13 cellular contexts compared by ENCODE assay signal in genomic region chr4:13642576-13642975, GRCh38. TPM values are rescaled to one million over a fixed set of nuclear protein-coding genes. Genes with fewer than 3 reads are reported as not detected.
A peak's percentile ranks its signal among the peaks of the same experiment; 100 is the strongest.
DNase-seq lines count a peak whose midpoint lies in the region; ATAC-seq, FAIRE-seq and TF ChIP-seq lines count a peak whose summit lies in the region.
"Had no signal": no experiment of that assay in that cellular context is flagged by ENCODE, and none has a peak within 500 bp of the region (broad histone marks: within the 10 kb centered on the region; RNA-seq: fewer than 3 reads in every experiment).

No MANE protein-coding gene starts in this region.

- in situ Hi-C loops in IMR-90 (cut with MboI; ENCODE audit: low sequenced_read_pairs), result loop anchor here (25.0 kb wide), 1 partner anchor 1820 kb away; the partner anchor contains the start of gene CC2D2A

- H2BK5ac ChIP-seq in IMR-90 (ENCODE audit: low read depth, low read length, poor library complexity, severe bottlenecking), result no peak overlapping the region

- H4K91ac ChIP-seq in IMR-90 (ENCODE audit: insufficient read depth, low read depth, low read length), result no peak overlapping the region

- H2AK5ac ChIP-seq in IMR-90 (ENCODE audit: low read depth, low read length), result no peak overlapping the region

- H4K5ac ChIP-seq in IMR-90 (ENCODE audit: low read depth, low read length), result no peak overlapping the region

- H3K4me1 ChIP-seq in A549 (peaks cover 36% of the 10 kb centered on the region), IMR-90 (ENCODE audit: control insufficient read depth, insufficient read depth, low read length) (peaks cover 9% of the 10 kb centered on the region)
- H3K4me1 ChIP-seq: colonic mucosa had no signal

- no peak overlapping the region for H2BK20ac ChIP-seq in IMR-90 (ENCODE audit: low read depth, low read length)

- H4K20me1 ChIP-seq in IMR-90 (ENCODE audit: insufficient read depth, low read length), result no peaks in the 10 kb centered on the region

- no peak overlapping the region for H3K14ac ChIP-seq in IMR-90 (replicated peaks; ENCODE audit: low read depth, low read length)

- no peak overlapping the region for H2BK120ac ChIP-seq in IMR-90 (ENCODE audit: low read depth, low read length)

- no peak for FAIRE-seq in A549 (lab: Jason Lieb, UNC)

- H3K9me3 Mint-ChIP-seq in stimulated activated effector memory CD8-positive, alpha-beta T cell treated with anti-CD3 and anti-CD28 coated beads, Interleukin-12 subunit alpha, Interleukin-12 subunit beta, amount 100 ng/mL, for 72 hours, result no peaks in the 10 kb centered on the region

- no peaks in the 10 kb centered on the region for H3K36me3 ChIP-seq in IMR-90 (ENCODE audit: control insufficient read depth, insufficient read depth, low read length)
- H3K36me3 ChIP-seq: colonic mucosa had no signal

- DNase-seq in A549 (ENCODE audit: low read depth in 1 of 2, low spot score in 1 of 2) (no peak), IMR-90 (peak; percentile 52), cardiac fibroblast (ENCODE audit: low read depth in 2 of 2) (peak; percentile 55 to 62), NCI-H1930 (lab: John Stamatoyannopoulos, UW) (no peak), NCI-H2081 (lab: John Stamatoyannopoulos, UW) (no peak)
- no peak for DNase-seq in stimulated activated CD4-positive, alpha-beta T cell treated with anti-CD3 and anti-CD28 coated beads, Interleukin-15, amount 100 ng/mL, for 24 hours
- DNase-seq in stimulated activated effector memory CD8-positive, alpha-beta T cell treated with anti-CD3 and anti-CD28 coated beads, Interleukin-12 subunit alpha, Interleukin-12 subunit beta, amount 100 ng/mL, for 72 hours (ENCODE audit: low spot score in 2 of 2), result no peak
- DNase-seq: activated CD4-positive, alpha-beta T cell treated with anti-CD3 and anti-CD28 coated beads, Interleukin-2, amount 50 U/mL, for 1 hour; activated effector memory CD4-positive, alpha-beta T cell treated with anti-CD3 and anti-CD28 coated beads, Interleukin-2, amount 50 U/mL, for 16 hours; colonic mucosa had no signal

- no peak overlapping the region for H3K4me3 Mint-ChIP-seq in stimulated activated effector memory CD8-positive, alpha-beta T cell treated with anti-CD3 and anti-CD28 coated beads, Interleukin-12 subunit alpha, Interleukin-12 subunit beta, amount 100 ng/mL, for 72 hours
- H3K4me3 Mint-ChIP-seq: B cell had no signal

- no peak overlapping the region; the same call in 1 of the 2 replicates for H3K18ac ChIP-seq in IMR-90 (ENCODE audit: low read depth, low read length)

- no peak overlapping the region for H3K4me3 ChIP-seq in A549
- H3K4me3 ChIP-seq in IMR-90 (ENCODE audit: insufficient read depth, low read depth, low read length), result no peak overlapping the region
- H3K4me3 ChIP-seq in cardiac fibroblast (replicated peaks in 1 of 2; ENCODE audit: low read depth in 2 of 2, low read length in 2 of 2), result no peak overlapping the region
- H3K4me3 ChIP-seq: colonic mucosa had no signal

- H3K27ac Mint-ChIP-seq in stimulated activated effector memory CD8-positive, alpha-beta T cell treated with anti-CD3 and anti-CD28 coated beads, Interleukin-12 subunit alpha, Interleukin-12 subunit beta, amount 100 ng/mL, for 72 hours, result no peak overlapping the region
- H3K27ac Mint-ChIP-seq: B cell had no signal

- TF ChIP-seq CTCF in A549 (IDR thresholded peaks at IDR 0.05), result no peak
- TF ChIP-seq CTCF in IMR-90 (conservative IDR thresholded peaks at IDR 0.05; ENCODE audit: low read depth, low read length), result no peak
- TF ChIP-seq CTCF in cardiac fibroblast (IDR thresholded peaks at IDR 0.05; ENCODE audit: low read depth, low read length), result no peak

- TF ChIP-seq RAD21 in A549 (conservative IDR thresholded peaks at IDR 0.05 in 1 of 2, IDR thresholded peaks at IDR 0.05 in 1 of 2), result no peak
- no peak for TF ChIP-seq RAD21 in IMR-90 (IDR thresholded peaks at IDR 0.05; ENCODE audit: low read length)

- no peak overlapping the region for H2AK9ac ChIP-seq in IMR-90 (replicated peaks; ENCODE audit: low read depth, low read length, poor library complexity)

- H3K9me3 ChIP-seq in A549, result no peaks in the 10 kb centered on the region; the same call in 2 of the 3 replicates
- H3K9me3 ChIP-seq in IMR-90 (ENCODE audit: control insufficient read depth, insufficient read depth, low read length), result no peaks in the 10 kb centered on the region
- H3K9me3 ChIP-seq: colonic mucosa had no signal

- ATAC-seq in A549 (no peak), IMR-90 (ENCODE audit: low read depth) (peak; percentile 27)
- ATAC-seq in stimulated activated effector memory CD8-positive, alpha-beta T cell treated with anti-CD3 and anti-CD28 coated beads, Interleukin-12 subunit alpha, Interleukin-12 subunit beta, amount 100 ng/mL, for 72 hours, result no peak

- no peak overlapping the region for H3K9ac ChIP-seq in IMR-90 (ENCODE audit: low read depth, low read length)

- H3K79me1 ChIP-seq in IMR-90 (ENCODE audit: low read depth in 1 of 2, low read length in 2 of 2), result no peaks in the 10 kb centered on the region

- BruUV-seq in IMR-90 (replicated peaks; lab: Mats Ljungman, UMichigan), result no TSS peak

- TF ChIP-seq EP300 in A549 (IDR thresholded peaks at IDR 0.05), result no peak

- TF ChIP-seq POLR2A in A549 (IDR thresholded peaks at IDR 0.05; ENCODE audit: low read length), result no peak
- TF ChIP-seq POLR2A in IMR-90 (IDR thresholded peaks at IDR 0.05; ENCODE audit: low read depth, low read length), result no peak

- peaks cover 6% of the 10 kb centered on the region for H3K4me1 Mint-ChIP-seq in stimulated activated effector memory CD8-positive, alpha-beta T cell treated with anti-CD3 and anti-CD28 coated beads, Interleukin-12 subunit alpha, Interleukin-12 subunit beta, amount 100 ng/mL, for 72 hours
- H3K4me1 Mint-ChIP-seq: B cell had no signal

- H3K27me3 ChIP-seq in IMR-90 (ENCODE audit: control insufficient read depth, insufficient read depth, low read length) (no peaks in the 10 kb centered on the region), layer of hippocampus (ENCODE audit: control insufficient read depth, insufficient read depth, low read length) (no peaks in the 10 kb centered on the region)
- H3K27me3 ChIP-seq: colonic mucosa had no signal

- POLR2A ChIA-PET in A549 (lab: Yijun Ruan, JAX), result no interaction called here
- POLR2A ChIA-PET in IMR-90 (lab: Charles Lee; ENCODE audit: unreplicated experiment), result no interaction called here

- intact Hi-C loops in IMR-90 (cut with micrococcal nuclease), result no loop called here

- no peak overlapping the region for H4K8ac ChIP-seq in IMR-90 (ENCODE audit: low read depth in 2 of 2, low read length in 2 of 2)

- no peak overlapping the region for H3K56ac ChIP-seq in IMR-90 (ENCODE audit: extremely low read depth, insufficient read depth, low read length)

- no peaks in the 10 kb centered on the region for H3K36me3 Mint-ChIP-seq in stimulated activated effector memory CD8-positive, alpha-beta T cell treated with anti-CD3 and anti-CD28 coated beads, Interleukin-12 subunit alpha, Interleukin-12 subunit beta, amount 100 ng/mL, for 72 hours

- no peak overlapping the region for H3K23ac ChIP-seq in IMR-90 (ENCODE audit: low read depth, low read length)

- H3K9me1 ChIP-seq in IMR-90 (ENCODE audit: insufficient read depth, low read length), result no peaks in the 10 kb centered on the region

- dilution Hi-C loops in IMR-90 (cut with HindIII; ENCODE audit: low sequenced_read_pairs, unreplicated experiment), result no loop called here

- H2BK15ac ChIP-seq in IMR-90 (ENCODE audit: low read depth, low read length), result no peak overlapping the region

- no peak overlapping the region for H2AFZ ChIP-seq in IMR-90 (replicated peaks; ENCODE audit: low read length, poor library complexity)

- H3K4ac ChIP-seq in IMR-90 (ENCODE audit: low read depth, low read length), result no peak overlapping the region

- H3K4me2 ChIP-seq in A549 (peak overlapping the region; percentile 59), IMR-90 (ENCODE audit: low read depth, low read length) (peak overlapping the region; percentile 59; the same call in 1 of the 2 replicates)

- H3K27ac ChIP-seq in A549 (peak overlapping the region; percentile 79 to 84), IMR-90 (ENCODE audit: insufficient read depth, low read length) (no peak overlapping the region), layer of hippocampus (ENCODE audit: low read depth, low read length) (peak overlapping the region; percentile 13)
- H3K27ac ChIP-seq: colonic mucosa, HL-60 had no signal

- CTCF ChIA-PET in A549 (lab: Yijun Ruan, JAX), result interaction anchor here (1.1 kb wide), 1 partner anchor 14 kb away, joined by 4 read pairs; no protein-coding TSS in a partner anchor
- CTCF ChIA-PET in IMR-90 (lab: Yijun Ruan, JAX), result interaction anchor here (0.9 to 3.5 kb wide), 3 partner anchors 11 to 13 kb away, joined by 3 to 21 read pairs (median 7); no protein-coding TSS in a partner anchor

- WGBS in A549 (ENCODE audit: missing lambda C conversion rate), result 20% methylated on average over 2 of the region's 2 CpGs
- WGBS in IMR-90 (ENCODE audit: extremely low coverage in 2 of 2, insufficient read length in 1 of 2), 2 experiments, result no CpG with 5 or more reads among the region's 2 CpGs

TF ChIP-seq in A549, 52 proteins besides CTCF, POLR2A, EP300 and RAD21 (continues in another document):
- no peak for TF ChIP-seq HOXB5 (CRISPR knock-in tag; IDR thresholded peaks at IDR 0.05)
- TF ChIP-seq CBX2 (IDR thresholded peaks at IDR 0.05; ENCODE audit: borderline replicate concordance, low read depth), result no peak

TF ChIP-seq in IMR-90, 13 proteins besides CTCF, POLR2A, EP300 and RAD21 (continues in another document):
- TF ChIP-seq RFX5 (IDR thresholded peaks at IDR 0.05; ENCODE audit: low read depth, low read length), result no peak
- no peak for TF ChIP-seq MAZ (IDR thresholded peaks at IDR 0.05; ENCODE audit: borderline replicate concordance, low read depth, low read length)
- TF ChIP-seq CEBPB (IDR thresholded peaks at IDR 0.05; ENCODE audit: low read depth, low read length), result no peak
- TF ChIP-seq SMC3 (IDR thresholded peaks at IDR 0.05; ENCODE audit: low read depth, low read length), result no peak
- no peak for TF ChIP-seq USF2 (IDR thresholded peaks at IDR 0.05; ENCODE audit: low read depth, low read length)

RNA-seq across cellular contexts. Expression of gene BOD1L1, which starts 15.1 kb away (rescaled TPM):
- 23.7 and 27.7 TPM in 2 replicates for polyA plus RNA-seq in A549 (2011; rRNA removed)
- polyA plus RNA-seq in A549 (2012; cell fraction: cytosol; rRNA removed), result 4.3 and 4.5 TPM in 2 replicates
- 6.0 and 8.4 TPM in 2 replicates for polyA plus RNA-seq in A549 (2012; cell fraction: nucleus; rRNA removed)
- 16.3 to 16.9 TPM (median 16.4 TPM) in 3 replicates for polyA plus RNA-seq in A549 (2017; fragmentation: RNase III; extraction: RNeasy Plus Mini Kit Qiagen cat#74134 plus additional on column Dnase treatment)
- polyA minus RNA-seq in A549 (2011; rRNA and poly(A)+ RNA removed), result 24.9 and 25.2 TPM in 2 replicates
- 26.9 and 34.4 TPM in 2 replicates for total RNA-seq in IMR-90 (2012; rRNA removed)
- 11.0 and 13.5 TPM in 2 replicates for polyA plus RNA-seq in IMR-90 (2012; rRNA removed)
- 2.2 and 2.6 TPM in 2 replicates for polyA plus RNA-seq in IMR-90 (2012; cell fraction: cytosol; rRNA removed)
- 3.8 and 36.0 TPM in 2 replicates for polyA plus RNA-seq in IMR-90 (2012; cell fraction: nucleus; rRNA removed; ENCODE audit: low replicate concordance)

Comparison
In these comparisons a context has a peak if more than half of its experiments do, and no peak if none do; other contexts are left out.
1. DNase-seq: peak in IMR-90 (single experiment) and cardiac fibroblast (2 of 2); none in A549 (0 of 2), stimulated activated CD4-positive, alpha-beta T cell treated with anti-CD3 and anti-CD28 coated beads, Interleukin-15, amount 100 ng/mL, for 24 hours (single experiment), NCI-H1930 (0 of 2), stimulated activated effector memory CD8-positive, alpha-beta T cell treated with anti-CD3 and anti-CD28 coated beads, Interleukin-12 subunit alpha, Interleukin-12 subunit beta, amount 100 ng/mL, for 72 hours (0 of 2) and NCI-H2081 (0 of 2).